Comparison of ENCODE assay signal across 2 cellular contexts in the genomic region with DNA sequence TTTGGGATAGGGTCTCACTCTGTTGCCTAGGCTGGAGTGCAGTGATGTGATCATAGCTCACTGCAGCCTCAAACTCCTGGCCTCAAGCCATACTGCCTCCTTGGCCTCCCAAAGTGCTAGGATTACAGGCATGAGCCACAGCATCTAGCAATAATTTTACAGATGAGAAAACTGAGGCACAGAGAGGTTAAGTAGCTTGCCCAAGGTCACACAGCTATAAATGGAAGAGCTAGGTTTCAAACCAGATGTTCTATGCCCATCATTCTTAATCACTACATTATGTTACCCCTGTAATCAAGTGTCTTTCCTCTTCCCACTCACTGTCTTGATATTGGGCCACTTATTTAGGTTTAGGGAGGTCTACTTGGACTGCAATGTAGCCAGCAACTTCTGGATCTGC.
TF ChIP-seq lines count a peak whose summit lies in the region.

No MANE protein-coding gene starts in this region.

TF ChIP-seq in A549, 52 proteins besides CTCF, POLR2A, EP300 and RAD21:
- TF ChIP-seq, protein P1, sequence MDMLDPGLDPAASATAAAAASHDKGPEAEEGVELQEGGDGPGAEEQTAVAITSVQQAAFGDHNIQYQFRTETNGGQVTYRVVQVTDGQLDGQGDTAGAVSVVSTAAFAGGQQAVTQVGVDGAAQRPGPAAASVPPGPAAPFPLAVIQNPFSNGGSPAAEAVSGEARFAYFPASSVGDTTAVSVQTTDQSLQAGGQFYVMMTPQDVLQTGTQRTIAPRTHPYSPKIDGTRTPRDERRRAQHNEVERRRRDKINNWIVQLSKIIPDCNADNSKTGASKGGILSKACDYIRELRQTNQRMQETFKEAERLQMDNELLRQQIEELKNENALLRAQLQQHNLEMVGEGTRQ (IDR thresholded peaks at IDR 0.05), result no peak
- TF ChIP-seq ZSCAN20 (CRISPR knock-in tag; IDR thresholded peaks at IDR 0.05), result no peak
- peak; percentile 38 for TF ChIP-seq ZFP36 (IDR thresholded peaks at IDR 0.05; ENCODE audit: borderline replicate concordance, partially characterized antibody)

TF ChIP-seq in K562, 482 proteins besides CTCF, POLR2A, EP300 and RAD21:
- peak; percentile 94 for TF ChIP-seq RBM25 (IDR thresholded peaks at IDR 0.05; ENCODE audit: low read depth, low read length, severe bottlenecking)
- no peak for TF ChIP-seq KHSRP (IDR thresholded peaks at IDR 0.05)
- TF ChIP-seq ZFP36 (IDR thresholded peaks at IDR 0.05; ENCODE audit: low read depth, low read length, partially characterized antibody), result peak; percentile 76
- TF ChIP-seq BCL6 (CRISPR knock-in tag; IDR thresholded peaks at IDR 0.05), result no peak
- TF ChIP-seq, protein P2, sequence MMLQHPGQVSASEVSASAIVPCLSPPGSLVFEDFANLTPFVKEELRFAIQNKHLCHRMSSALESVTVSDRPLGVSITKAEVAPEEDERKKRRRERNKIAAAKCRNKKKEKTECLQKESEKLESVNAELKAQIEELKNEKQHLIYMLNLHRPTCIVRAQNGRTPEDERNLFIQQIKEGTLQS (IDR thresholded peaks at IDR 0.05), result no peak
- TF ChIP-seq, protein P2 (CRISPR knock-in tag; conservative IDR thresholded peaks at IDR 0.05), result no peak
